ENCODE assay signal across 8 cellular contexts in genomic region chr10:124648131-124648475, GRCh38.
DNase-seq lines count a peak whose midpoint lies in the region; ATAC-seq and TF ChIP-seq lines count a peak whose summit lies in the region.

No MANE protein-coding gene starts in this region.

- no peaks in the 10 kb centered on the region for H3K36me3 Mint-ChIP-seq in activated T-cell treated with anti-CD3 and anti-CD28 coated beads, Interleukin-2, amount 50 U/mL, for 4 hours (ENCODE audit: insufficient read depth)
- H3K36me3 Mint-ChIP-seq in activated naive CD8-positive, alpha-beta T cell treated with anti-CD3 and anti-CD28 coated beads, Interleukin-2, amount 50 U/mL, for 24 hours (ENCODE audit: low read depth): no peaks in the 10 kb centered on the region

- H3K9me3 ChIP-seq in mesenchymal stem cell (ENCODE audit: control insufficient read depth, low read length): no peaks in the 10 kb centered on the region
- H3K9me3 ChIP-seq in testis: no peaks in the 10 kb centered on the region

- peak overlapping the region; percentile 49 for H3K4me3 Mint-ChIP-seq in activated T-cell treated with anti-CD3 and anti-CD28 coated beads, Interleukin-2, amount 50 U/mL, for 4 hours
- no peak overlapping the region for H3K4me3 Mint-ChIP-seq in activated naive CD8-positive, alpha-beta T cell treated with anti-CD3 and anti-CD28 coated beads, Interleukin-2, amount 50 U/mL, for 24 hours

- H3K27ac ChIP-seq in mesenchymal stem cell (ENCODE audit: low read length, poor library complexity, severe bottlenecking) (no peak overlapping the region), testis (peak overlapping the region; percentile 46 to 78)

- H3K27me3 ChIP-seq in mesenchymal stem cell (ENCODE audit: control insufficient read depth in 1 of 2, insufficient read depth in 1 of 2, low read length in 2 of 2) (no peaks in the 10 kb centered on the region), testis (no peaks in the 10 kb centered on the region)

- peak overlapping the region; percentile 82 for H4K8ac ChIP-seq in mesenchymal stem cell (ENCODE audit: low read length)

- intact Hi-C loops in testis (cut with DNase I; ENCODE audit: low total_unique reads): no loop called here

- 100% methylated on average over 4 of the region's 7 CpGs for WGBS in mesenchymal stem cell
- WGBS in testis, 2 donors: 63 to 67% methylated on average over 4 to 7 of the region's 7 CpGs

- DNase-seq in activated T-cell treated with anti-CD3 and anti-CD28 coated beads, Interleukin-2, amount 50 U/mL, for 4 hours: no peak
- no peak for DNase-seq in activated T-cell treated with anti-CD3 and anti-CD28 coated beads, Interleukin-2, amount 50 U/mL, for 1 hour
- DNase-seq in activated naive CD8-positive, alpha-beta T cell treated with anti-CD3 and anti-CD28 coated beads, Interleukin-2, amount 50 U/mL, for 24 hours: no peak
- DNase-seq in mesenchymal stem cell: no peak
- no peak for DNase-seq in testis
- DNase-seq in NOMO-1 (lab: John Stamatoyannopoulos, UW; ENCODE audit: unreplicated experiment in 2 of 2): no peak
- no peak for DNase-seq in left lobe of liver (ENCODE audit: low spot score)

- no peak overlapping the region for H3K4me2 ChIP-seq in mesenchymal stem cell (ENCODE audit: low read length, poor library complexity, severe bottlenecking)

- H2BK5ac ChIP-seq in mesenchymal stem cell (ENCODE audit: low read depth, low read length, poor library complexity, severe bottlenecking): no peak overlapping the region

- no peak overlapping the region for H3K9ac ChIP-seq in mesenchymal stem cell (ENCODE audit: low read length)

- peaks cover 67% of the 10 kb centered on the region for H3K79me1 ChIP-seq in mesenchymal stem cell (replicated peaks; ENCODE audit: low read length, poor library complexity, severe bottlenecking)

- peak overlapping the region in 1 of 2 experiments; percentile 92 for H3K23ac ChIP-seq in mesenchymal stem cell (ENCODE audit: low read length in 2 of 2)

- no peak overlapping the region for H2AFZ ChIP-seq in mesenchymal stem cell (ENCODE audit: low read depth, low read length)

- no peaks in the 10 kb centered on the region for H3K27me3 Mint-ChIP-seq in activated T-cell treated with anti-CD3 and anti-CD28 coated beads, Interleukin-2, amount 50 U/mL, for 4 hours (ENCODE audit: low read depth)
- H3K27me3 Mint-ChIP-seq in activated naive CD8-positive, alpha-beta T cell treated with anti-CD3 and anti-CD28 coated beads, Interleukin-2, amount 50 U/mL, for 24 hours: no peaks in the 10 kb centered on the region

- peak overlapping the region; percentile 62 for H3K27ac Mint-ChIP-seq in activated naive CD8-positive, alpha-beta T cell treated with anti-CD3 and anti-CD28 coated beads, Interleukin-2, amount 50 U/mL, for 24 hours

- no peak for TF ChIP-seq POLR2A in testis (IDR thresholded peaks at IDR 0.05)

- ATAC-seq in activated T-cell treated with anti-CD3 and anti-CD28 coated beads, Interleukin-2, amount 50 U/mL, for 4 hours: no peak
- ATAC-seq in activated naive CD8-positive, alpha-beta T cell treated with anti-CD3 and anti-CD28 coated beads, Interleukin-2, amount 50 U/mL, for 24 hours: no peak
- ATAC-seq in GM21381 (IDR thresholded peaks at IDR 0.05; ENCODE audit: unreplicated experiment) (no peak), left lobe of liver (no peak)

- H3K4me1 Mint-ChIP-seq in activated T-cell treated with anti-CD3 and anti-CD28 coated beads, Interleukin-2, amount 50 U/mL, for 4 hours (ENCODE audit: low read depth): peaks cover 95% of the 10 kb centered on the region
- peaks cover 79% of the 10 kb centered on the region for H3K4me1 Mint-ChIP-seq in activated naive CD8-positive, alpha-beta T cell treated with anti-CD3 and anti-CD28 coated beads, Interleukin-2, amount 50 U/mL, for 24 hours

- peak overlapping the region; percentile 65 to 97 for H3K18ac ChIP-seq in mesenchymal stem cell (ENCODE audit: low read depth in 1 of 2, low read length in 2 of 2)

- H2BK120ac ChIP-seq in mesenchymal stem cell (ENCODE audit: low read depth, low read length): peak overlapping the region; percentile 22

- no peak for TF ChIP-seq CTCF in testis (IDR thresholded peaks at IDR 0.05)

- peaks cover 45% of the 10 kb centered on the region for H3K4me1 ChIP-seq in mesenchymal stem cell (ENCODE audit: control insufficient read depth, insufficient read depth, low read depth, low read length)
- peaks cover 71% of the 10 kb centered on the region for H3K4me1 ChIP-seq in testis

- peak overlapping the region; percentile 83 for H4K91ac ChIP-seq in mesenchymal stem cell (ENCODE audit: low read length)

- peak overlapping the region in 1 of 2 experiments; percentile 93 for H3K14ac ChIP-seq in mesenchymal stem cell (ENCODE audit: low read length in 2 of 2)

- no peaks in the 10 kb centered on the region for H3K9me3 Mint-ChIP-seq in activated T-cell treated with anti-CD3 and anti-CD28 coated beads, Interleukin-2, amount 50 U/mL, for 4 hours
- H3K9me3 Mint-ChIP-seq in activated naive CD8-positive, alpha-beta T cell treated with anti-CD3 and anti-CD28 coated beads, Interleukin-2, amount 50 U/mL, for 24 hours: no peaks in the 10 kb centered on the region

- H2BK12ac ChIP-seq in mesenchymal stem cell (ENCODE audit: low read length in 2 of 2): peak overlapping the region in 1 of 2 experiments; percentile 99

- no peak overlapping the region for H2BK15ac ChIP-seq in mesenchymal stem cell (ENCODE audit: low read depth, poor library complexity, severe bottlenecking)

- no peak overlapping the region for H2AK5ac ChIP-seq in mesenchymal stem cell (ENCODE audit: low read length, severe bottlenecking)

- H3K36me3 ChIP-seq in mesenchymal stem cell (ENCODE audit: control insufficient read depth in 1 of 2, insufficient read depth in 2 of 2, low read depth in 1 of 2, low read length in 2 of 2) (peaks cover 0 to 10% of the 10 kb centered on the region in 2 experiments), testis (ENCODE audit: low read depth, missing control alignments) (no peaks in the 10 kb centered on the region)

- peak overlapping the region; percentile 75 to 86 for H3K4ac ChIP-seq in mesenchymal stem cell (ENCODE audit: low read depth in 1 of 2, low read length in 2 of 2)

- no peak overlapping the region for H3K4me3 ChIP-seq in mesenchymal stem cell (ENCODE audit: insufficient read depth in 1 of 2, low read depth in 1 of 2, low read length in 2 of 2)
- H3K4me3 ChIP-seq in testis: no peak overlapping the region
